8 cellular contexts compared by ENCODE assay signal in the genomic region with DNA sequence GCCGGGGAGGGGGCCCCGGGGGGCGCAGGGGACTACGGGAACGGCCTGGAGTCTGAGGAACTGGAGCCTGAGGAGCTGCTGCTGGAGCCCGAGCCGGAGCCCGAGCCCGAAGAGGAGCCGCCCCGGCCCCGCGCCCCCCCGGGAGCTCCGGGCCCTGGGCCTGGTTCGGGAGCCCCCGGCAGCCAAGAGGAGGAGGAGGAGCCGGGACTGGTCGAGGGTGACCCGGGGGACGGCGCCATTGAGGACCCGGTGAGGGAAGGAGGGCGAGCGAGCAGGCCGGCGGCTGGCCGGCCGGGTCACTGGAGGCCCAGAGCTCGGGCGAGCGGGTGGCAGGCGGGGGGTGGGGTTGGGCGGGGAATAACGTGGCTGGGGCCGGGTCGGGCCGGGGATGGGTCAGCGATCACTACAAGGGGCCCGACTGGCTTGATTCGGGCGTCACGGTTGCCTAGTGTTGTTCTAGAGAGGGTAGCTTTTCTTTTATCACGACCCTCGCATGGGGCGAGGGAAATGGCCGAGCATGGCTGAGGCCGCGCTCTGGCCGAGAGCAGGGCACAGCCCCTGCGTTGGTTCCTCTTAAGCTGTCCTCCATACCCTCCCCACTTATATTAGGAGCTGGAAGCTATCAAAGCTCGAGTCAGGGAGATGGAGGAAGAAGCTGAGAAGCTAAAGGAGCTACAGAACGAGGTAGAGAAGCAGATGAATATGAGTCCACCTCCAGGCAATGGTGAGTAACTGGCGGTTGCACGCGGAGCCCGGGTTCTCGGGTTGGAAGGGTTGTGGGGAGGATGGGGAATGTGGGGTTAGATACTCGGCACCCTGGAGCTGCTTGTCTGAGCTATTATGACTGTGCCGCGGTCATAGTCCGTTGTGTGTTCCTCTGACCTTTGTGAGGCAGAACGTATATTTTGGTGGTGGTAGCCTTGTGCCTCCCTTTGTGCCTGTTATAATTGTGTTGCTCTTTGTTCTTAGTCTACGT. TPM values are rescaled to one million over a fixed set of nuclear protein-coding genes. Genes with fewer than 3 reads are reported as not detected.
DNase-seq lines count a peak whose midpoint lies in the region; ATAC-seq and TF ChIP-seq lines count a peak whose summit lies in the region.

No MANE protein-coding gene starts in this region.

- H3K9me3 ChIP-seq in heart right ventricle: no peaks in the 10 kb centered on the region

- 1% methylated on average over 48 to 64 of the region's 64 CpGs for whole genome bisulfite sequencing in heart right ventricle, 2 donors

- intact Hi-C loops in heart right ventricle (cut with DNase I): loop anchor here in 9 of 10 donors (1.0 to 10.0 kb wide), 10 partner anchors 15 to 243 kb away; partner anchors contain the start of genes NGDN (in 7 of the 9), THTPA (in 4 of the 9), AP1G2 (in 2 of the 9) and BCL2L2 (in 2 of the 9)

- H3K36me3 ChIP-seq in heart right ventricle (peaks cover 0 to 45% (median 24%) of the 10 kb centered on the region in 9 donors), rectal smooth muscle tissue (ENCODE audit: control insufficient read depth, insufficient read depth, low read length) (peaks cover 12% of the 10 kb centered on the region)

- ATAC-seq in HG03097 (IDR thresholded peaks at IDR 0.05; ENCODE audit: low FRiP score, unreplicated experiment) (peak; percentile 10), heart right ventricle (peak in 5 of 8 donors; percentile 3 to 31 (median 4)), GM18861 (IDR thresholded peaks at IDR 0.05; ENCODE audit: unreplicated experiment) (no peak)
- ATAC-seq in activated naive CD4-positive, alpha-beta T cell treated with anti-CD3 and anti-CD28 coated beads, Interleukin-2, amount 50 U/mL, for 72 hours: peak in 1 of 2 donors; percentile 54

- peak overlapping the region; percentile 91 to 99 (median 96) for H3K27ac ChIP-seq in heart right ventricle
- peak overlapping the region; percentile 88 for H3K27ac ChIP-seq in rectal smooth muscle tissue (ENCODE audit: low read depth, low read length)

- DNase-seq in NCI-H524 (lab: John Stamatoyannopoulos, UW): peak; percentile 42 to 56
- DNase-seq in NCI-H524 treated with DMSO at 0.1 percent for 48 hours (lab: John Stamatoyannopoulos, UW): no peak
- peak; percentile 79 for DNase-seq in RKO (ENCODE audit: low spot score)
- DNase-seq in activated naive CD4-positive, alpha-beta T cell treated with anti-CD3 and anti-CD28 coated beads, Interleukin-2, amount 50 U/mL, for 72 hours (ENCODE audit: low spot score in 2 of 2): peak; percentile 63 to 86
- peak in 1 of 2 donors; percentile 44 for DNase-seq in heart right ventricle

- peak overlapping the region; percentile 61 for H3K9ac ChIP-seq in rectal smooth muscle tissue (ENCODE audit: low read length)

- peaks cover 0 to 7% of the 10 kb centered on the region in 2 donors for H3K9me3 Mint-ChIP-seq in activated naive CD4-positive, alpha-beta T cell treated with anti-CD3 and anti-CD28 coated beads, Interleukin-2, amount 50 U/mL, for 72 hours

- TF ChIP-seq CTCF in heart right ventricle (IDR thresholded peaks at IDR 0.05): no peak

- H3K4me3 ChIP-seq in heart right ventricle (peak overlapping the region; percentile 80 to 96 (median 90)), rectal smooth muscle tissue (ENCODE audit: low read length) (peak overlapping the region; percentile 92)

- peaks cover 30 to 35% of the 10 kb centered on the region in 2 donors for H3K36me3 Mint-ChIP-seq in activated naive CD4-positive, alpha-beta T cell treated with anti-CD3 and anti-CD28 coated beads, Interleukin-2, amount 50 U/mL, for 72 hours

- H3K27me3 ChIP-seq in heart right ventricle (no peaks in the 10 kb centered on the region), rectal smooth muscle tissue (ENCODE audit: control insufficient read depth, insufficient read depth, low read length) (no peaks in the 10 kb centered on the region)

- H3K27ac Mint-ChIP-seq in activated naive CD4-positive, alpha-beta T cell treated with anti-CD3 and anti-CD28 coated beads, Interleukin-2, amount 50 U/mL, for 72 hours: peak overlapping the region; percentile 96 to 99

- H3K4me1 ChIP-seq in heart right ventricle: peaks cover 6 to 25% (median 21%) of the 10 kb centered on the region in 9 donors
- H3K4me1 ChIP-seq in rectal smooth muscle tissue (ENCODE audit: control insufficient read depth, insufficient read depth, low read length): peaks cover 12% of the 10 kb centered on the region

RNA-seq across cellular contexts. Expression of gene PABPN1, which starts 0.6 kb away (rescaled TPM):
- 100 to 1,000 TPM; 232 to 242 TPM for total RNA-seq in activated naive CD4-positive, alpha-beta T cell treated with anti-CD3 and anti-CD28 coated beads, Interleukin-2, amount 50 U/mL, for 72 hours
- 10 to 100 TPM; 57.0 to 96.1 (median 67.8) TPM for total RNA-seq in heart right ventricle
- 100 to 1,000 TPM in 1 of 2 donors, 10 to 100 TPM in 1; 67.0 to 196 TPM for polyA plus RNA-seq in heart right ventricle

RNA-seq across cellular contexts. Expression of gene BCL2L2, which starts 15.2 kb away (rescaled TPM):
- 1 to 10 TPM; 1.7 to 2.3 TPM for total RNA-seq in activated naive CD4-positive, alpha-beta T cell treated with anti-CD3 and anti-CD28 coated beads, Interleukin-2, amount 50 U/mL, for 72 hours
- 10 to 100 TPM; 33.3 to 44.9 (median 38.2) TPM for total RNA-seq in heart right ventricle
- polyA plus RNA-seq in heart right ventricle: 10 to 100 TPM; 16.8 to 22.4 TPM

RNA-seq across cellular contexts. Expression of gene PPP1R3E, which starts 19.2 kb away (rescaled TPM):
- 10 to 100 TPM; 26.6 to 49.8 TPM for total RNA-seq in activated naive CD4-positive, alpha-beta T cell treated with anti-CD3 and anti-CD28 coated beads, Interleukin-2, amount 50 U/mL, for 72 hours
- total RNA-seq in heart right ventricle: 1 to 10 TPM; 4.5 to 9.3 (median 6.6) TPM
- 10 to 100 TPM in 1 of 2 donors, 1 to 10 TPM in 1; 2.3 to 20.6 TPM for polyA plus RNA-seq in heart right ventricle

RNA-seq across cellular contexts. Expression of gene SLC22A17, which starts 30.8 kb away (rescaled TPM):
- total RNA-seq in activated naive CD4-positive, alpha-beta T cell treated with anti-CD3 and anti-CD28 coated beads, Interleukin-2, amount 50 U/mL, for 72 hours: 1 to 10 TPM; 7.4 to 8.8 TPM
- total RNA-seq in heart right ventricle: 10 to 100 TPM in 4 of 10 donors, 1 to 10 TPM in 6; 4.8 to 18.9 (median 9.6) TPM
- polyA plus RNA-seq in heart right ventricle: 10 to 100 TPM in 1 of 2 donors, 1 to 10 TPM in 1; 9.9 to 10.6 TPM

RNA-seq across cellular contexts. Expression of gene HOMEZ, which starts 35.9 kb away (rescaled TPM):
- total RNA-seq in activated naive CD4-positive, alpha-beta T cell treated with anti-CD3 and anti-CD28 coated beads, Interleukin-2, amount 50 U/mL, for 72 hours: 10 to 100 TPM in 1 of 2 donors, 1 to 10 TPM in 1; 6.4 to 15.1 TPM
- total RNA-seq in heart right ventricle: 10 to 100 TPM in 4 of 10 donors, 1 to 10 TPM in 6; 5.7 to 13.4 (median 9.5) TPM
- 1 to 10 TPM; 7.0 to 7.3 TPM for polyA plus RNA-seq in heart right ventricle

Comparison
In these comparisons a context has a peak if more than half of its experiments do, and no peak if none do; other contexts are left out.
1. RNA of gene BCL2L2, which starts 15.2 kb away (total RNA-seq): 33.3 to 44.9 TPM in heart right ventricle; 1.7 to 2.3 TPM in activated naive CD4-positive, alpha-beta T cell treated with anti-CD3 and anti-CD28 coated beads, Interleukin-2, amount 50 U/mL, for 72 hours; every median in the first group is over 10 times any median in the second.